ENCODE assay signal across 23 cellular contexts in the genomic region with DNA sequence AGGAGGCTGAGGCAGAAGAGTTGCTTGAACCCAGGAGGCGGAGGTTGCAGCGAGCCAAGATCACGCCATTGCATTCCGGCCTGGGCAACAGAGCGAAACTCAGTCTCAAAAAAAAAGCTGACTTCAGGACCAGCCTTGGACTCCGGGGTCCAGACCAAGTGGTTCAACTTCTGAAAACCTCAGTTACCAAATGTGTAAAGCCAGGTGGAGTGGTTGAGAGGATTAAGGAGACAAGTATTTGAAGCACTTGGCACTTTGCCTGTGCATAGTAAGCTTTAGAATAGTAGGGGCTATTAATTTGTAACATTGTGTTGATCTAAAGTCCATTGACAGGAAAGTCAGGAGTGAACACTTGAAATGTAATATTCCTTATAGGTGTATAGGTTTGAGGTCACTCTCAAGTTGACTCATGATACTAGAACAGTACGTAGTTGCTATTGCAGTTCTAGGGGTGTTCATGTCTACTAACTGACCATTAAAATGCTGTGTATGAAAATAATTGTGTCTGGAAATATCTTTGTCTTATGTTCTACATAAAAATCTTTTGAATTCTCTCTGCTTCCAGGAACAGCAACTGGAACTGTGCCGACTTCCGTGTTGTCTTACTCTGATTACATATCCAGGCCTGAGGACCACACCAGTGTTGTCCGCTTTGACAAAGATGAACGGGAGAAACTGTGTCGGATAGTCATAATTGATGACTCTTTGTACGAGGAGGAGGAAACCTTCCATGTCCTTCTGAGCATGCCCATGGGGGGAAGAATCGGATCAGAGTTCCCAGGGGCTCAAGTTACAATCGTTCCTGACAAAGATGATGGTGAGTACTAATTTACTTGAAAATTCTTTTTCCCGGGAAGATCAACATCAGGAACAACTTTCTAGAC.
A peak's percentile ranks its signal among the peaks of the same experiment; 100 is the strongest.
DNase-seq lines count a peak whose midpoint lies in the region; ATAC-seq, FAIRE-seq and TF ChIP-seq lines count a peak whose summit lies in the region.
"Had no signal": no experiment of that assay in that cellular context is flagged by ENCODE, and none has a peak within 500 bp of the region (broad histone marks: within the 10 kb centered on the region; RNA-seq: fewer than 3 reads in every experiment).

No MANE protein-coding gene starts in this region.

- H3K9ac ChIP-seq in kidney (ENCODE audit: low read length in 2 of 2), result peak overlapping the region in 1 of 2 donors; percentile 13

- intact Hi-C loops in kidney (cut with DNase I), result no loop called here

- H3K4me3 ChIP-seq in kidney (ENCODE audit: low read length in 2 of 2), result peak overlapping the region; percentile 40 to 64
- H3K4me3 ChIP-seq: coronary artery, prostate gland had no signal

- H3K4me1 Mint-ChIP-seq in nephron, result peaks cover 20% of the 10 kb centered on the region
- H3K4me1 Mint-ChIP-seq in activated T-cell treated with anti-CD3 and anti-CD28 coated beads, Interleukin-2, amount 50 U/mL, for 24 hours (ENCODE audit: low read depth), result no peaks in the 10 kb centered on the region
- H3K4me1 Mint-ChIP-seq: activated CD4-positive, alpha-beta T cell treated with anti-CD3 and anti-CD28 coated beads for 36 hours; activated T-helper 17 cell treated with anti-CD3 and anti-CD28 coated beads, Interleukin-2, amount 50 U/mL, for 72 hours; memory B cell had no signal

- no peaks in the 10 kb centered on the region for H3K9me3 Mint-ChIP-seq in nephron
- H3K9me3 Mint-ChIP-seq in activated T-cell treated with anti-CD3 and anti-CD28 coated beads, Interleukin-2, amount 50 U/mL, for 24 hours, result no peaks in the 10 kb centered on the region

- peak overlapping the region; percentile 68 to 77 (median 75) for H3K4me3 Mint-ChIP-seq in nephron
- H3K4me3 Mint-ChIP-seq in activated T-cell treated with anti-CD3 and anti-CD28 coated beads, Interleukin-2, amount 50 U/mL, for 24 hours, result no peak overlapping the region
- H3K4me3 Mint-ChIP-seq: activated CD4-positive, alpha-beta T cell treated with anti-CD3 and anti-CD28 coated beads for 36 hours; activated T-helper 17 cell treated with anti-CD3 and anti-CD28 coated beads, Interleukin-2, amount 50 U/mL, for 72 hours; memory B cell had no signal

- FAIRE-seq in kidney (lab: Jason Lieb, UNC), result no peak
- FAIRE-seq: A204.1, endometrium, TTC549 had no signal

- no peaks in the 10 kb centered on the region for H3K27me3 Mint-ChIP-seq in nephron (ENCODE audit: low read depth)
- H3K27me3 Mint-ChIP-seq in activated T-cell treated with anti-CD3 and anti-CD28 coated beads, Interleukin-2, amount 50 U/mL, for 24 hours, result no peaks in the 10 kb centered on the region
- H3K27me3 Mint-ChIP-seq: memory B cell had no signal

- TF ChIP-seq CTCF in kidney (IDR thresholded peaks at IDR 0.05; ENCODE audit: borderline replicate concordance, extremely low read depth, insufficient read depth) (no peak), nephron (IDR thresholded peaks at IDR 0.05; ENCODE audit: unreplicated experiment in 3 of 3) (no peak)

- H3K27ac Mint-ChIP-seq in nephron, result peak overlapping the region; percentile 90 to 94 (median 92)
- H3K27ac Mint-ChIP-seq in activated T-cell treated with anti-CD3 and anti-CD28 coated beads, Interleukin-2, amount 50 U/mL, for 24 hours, result no peak overlapping the region
- H3K27ac Mint-ChIP-seq: activated CD4-positive, alpha-beta T cell treated with anti-CD3 and anti-CD28 coated beads for 36 hours; activated T-helper 17 cell treated with anti-CD3 and anti-CD28 coated beads, Interleukin-2, amount 50 U/mL, for 72 hours; memory B cell had no signal

- peak overlapping the region; percentile 29 to 87 for H3K27ac ChIP-seq in kidney (ENCODE audit: low read depth in 2 of 2, low read length in 2 of 2)
- H3K27ac ChIP-seq: brain microvascular endothelial cell, coronary artery, prostate gland had no signal

- peaks cover 11% of the 10 kb centered on the region for H3K36me3 Mint-ChIP-seq in nephron (ENCODE audit: low read depth)
- no peaks in the 10 kb centered on the region for H3K36me3 Mint-ChIP-seq in activated T-cell treated with anti-CD3 and anti-CD28 coated beads, Interleukin-2, amount 50 U/mL, for 24 hours (ENCODE audit: low read depth)
- H3K36me3 Mint-ChIP-seq: memory B cell had no signal

- ATAC-seq in HG03521 (IDR thresholded peaks at IDR 0.05; ENCODE audit: unreplicated experiment), result no peak
- ATAC-seq: activated CD4-positive, alpha-beta T cell treated with anti-CD3 and anti-CD28 coated beads for 36 hours; activated T-helper 17 cell treated with anti-CD3 and anti-CD28 coated beads, Interleukin-2, amount 50 U/mL, for 72 hours; PC-3 had no signal

- no peaks in the 10 kb centered on the region for H3K9me3 ChIP-seq in kidney (ENCODE audit: control insufficient read depth in 1 of 2, low read length in 2 of 2)
- H3K9me3 ChIP-seq: prostate gland had no signal

- DNase-seq in NCI-H82 (lab: John Stamatoyannopoulos, UW) (peak; percentile 54), NCI-H82 treated with DMSO at 0.1 percent for 48 hours (lab: John Stamatoyannopoulos, UW; ENCODE audit: unreplicated experiment) (no peak), kidney (no peak), NCI-H2171 (lab: John Stamatoyannopoulos, UW) (no peak), foreskin melanocyte (no peak)
- DNase-seq in activated T-cell treated with anti-CD3 and anti-CD28 coated beads, Interleukin-2, amount 50 U/mL, for 24 hours, result no peak
- DNase-seq: activated CD4-positive, alpha-beta T cell treated with anti-CD3 and anti-CD28 coated beads for 36 hours; brain microvascular endothelial cell; head of caudate nucleus; NCI-H1417; NCI-H2171 treated with DMSO at 0.1 percent for 48 hours; PC-3; SIG-M5; stimulated activated CD4-positive, alpha-beta T cell treated with anti-CD3 and anti-CD28 coated beads, Interleukin-4, amount 100 ng/mL, for 1 hour had no signal

- H3K36me3 ChIP-seq in kidney (ENCODE audit: control insufficient read depth in 1 of 2, insufficient read depth in 2 of 2, low read length in 2 of 2), result no peaks in the 10 kb centered on the region
- H3K36me3 ChIP-seq: brain microvascular endothelial cell, prostate gland had no signal

- peaks cover 0 to 5% of the 10 kb centered on the region in 2 donors for H3K4me1 ChIP-seq in kidney (ENCODE audit: control insufficient read depth in 1 of 2, insufficient read depth in 1 of 2, low read depth in 1 of 2, low read length in 2 of 2)
- H3K4me1 ChIP-seq: prostate gland had no signal
